11 cellular contexts compared by ENCODE assay signal in the genomic region with DNA sequence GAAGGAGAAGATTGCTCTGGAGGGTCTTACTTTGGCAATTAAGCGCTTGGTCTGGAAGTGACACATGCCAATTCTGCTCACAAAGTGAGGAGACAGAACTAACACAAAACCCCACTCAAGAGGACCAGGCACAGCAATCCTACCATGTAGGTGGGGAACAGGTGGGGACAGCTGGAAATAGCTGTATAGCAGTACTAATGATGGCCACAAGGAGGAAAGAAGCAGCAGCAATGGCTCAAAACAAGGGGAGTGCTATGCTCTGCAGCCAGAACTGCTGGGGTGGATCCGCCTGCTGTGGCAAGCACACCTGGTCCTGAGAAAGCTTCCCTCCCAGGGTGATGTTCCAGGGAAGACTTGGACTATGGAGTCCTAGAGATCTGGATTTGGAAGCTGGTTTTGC. TPM values are rescaled to one million over a fixed set of nuclear protein-coding genes. Genes with fewer than 3 reads are reported as not detected.
DNase-seq lines count a peak whose midpoint lies in the region; ATAC-seq and TF ChIP-seq lines count a peak whose summit lies in the region.
"Had no signal": no experiment of that assay in that cellular context is flagged by ENCODE, and none has a peak within 500 bp of the region (broad histone marks: within the 10 kb centered on the region; RNA-seq: fewer than 3 reads in every experiment).

No MANE protein-coding gene starts in this region.

- no peak overlapping the region for H3K4me3 Mint-ChIP-seq in Caco-2 (ENCODE audit: unreplicated experiment)
- H3K4me3 Mint-ChIP-seq in T-helper 17 cell: no peak overlapping the region
- H3K4me3 Mint-ChIP-seq in activated T-helper 1 cell treated with anti-CD3 and anti-CD28 coated beads, Interleukin-12 subunit alpha, Interleukin-12 subunit beta, Interleukin-2, Interleukin-4 antibody, amounts not matched to agents 30 ng/mL and 10 ng/mL and 1 ng/mL, durations not matched to agents 14 hours and 24 hours and 36 hours: no peak overlapping the region
- H3K4me3 Mint-ChIP-seq: activated naive CD4-positive, alpha-beta T cell treated with anti-CD3 and anti-CD28 coated beads, Interleukin-2, amount 50 U/mL, for 24 hours had no signal

- TF ChIP-seq CTCF in Caco-2 (IDR thresholded peaks at IDR 0.05; ENCODE audit: insufficient read depth in 1 of 2, low read depth in 1 of 2, low read length in 1 of 2, severe bottlenecking in 1 of 2, unreplicated experiment in 1 of 2): peak; percentile 56 to 57
- peak; percentile 14 for TF ChIP-seq CTCF in liver (IDR thresholded peaks at IDR 0.05; ENCODE audit: low read depth, low read length, missing input control)

- no TSS peak for BruUV-seq in Caco-2 (replicated peaks; lab: Mats Ljungman, UMichigan)

- H3K9ac ChIP-seq in liver (ENCODE audit: low read depth in 1 of 2, low read length in 2 of 2): no peak overlapping the region

- WGBS in liver: 37% methylated on average over 2 of the region's 2 CpGs

- no peaks in the 10 kb centered on the region for H3K9me3 ChIP-seq in Caco-2
- H3K9me3 ChIP-seq in T-helper 17 cell (ENCODE audit: control insufficient read depth, low read length, poor library complexity, severe bottlenecking): no peaks in the 10 kb centered on the region
- H3K9me3 ChIP-seq in liver (ENCODE audit: control insufficient read depth in 4 of 4, low read length in 3 of 4): no peaks in the 10 kb centered on the region
- no peaks in the 10 kb centered on the region for H3K9me3 ChIP-seq in MG63
- H3K9me3 ChIP-seq: gastrocnemius medialis had no signal

- no peak overlapping the region for H3K4me3 ChIP-seq in Caco-2 (ENCODE audit: low read depth, low read length)
- H3K4me3 ChIP-seq in H7 (ENCODE audit: insufficient read depth, low read depth, low read length): no peak overlapping the region
- H3K4me3 ChIP-seq in liver (ENCODE audit: low read depth in 1 of 3, low read length in 3 of 3): no peak overlapping the region
- H3K4me3 ChIP-seq in MG63: no peak overlapping the region
- H3K4me3 ChIP-seq: gastrocnemius medialis had no signal

- no peaks in the 10 kb centered on the region for H3K4me1 Mint-ChIP-seq in Caco-2 (ENCODE audit: low read depth, unreplicated experiment)
- H3K4me1 Mint-ChIP-seq in T-helper 17 cell: no peaks in the 10 kb centered on the region
- no peaks in the 10 kb centered on the region for H3K4me1 Mint-ChIP-seq in activated T-helper 1 cell treated with anti-CD3 and anti-CD28 coated beads, Interleukin-12 subunit alpha, Interleukin-12 subunit beta, Interleukin-2, Interleukin-4 antibody, amounts not matched to agents 30 ng/mL and 10 ng/mL and 1 ng/mL, durations not matched to agents 14 hours and 24 hours and 36 hours (ENCODE audit: low read depth)
- H3K4me1 Mint-ChIP-seq: activated naive CD4-positive, alpha-beta T cell treated with anti-CD3 and anti-CD28 coated beads, Interleukin-2, amount 50 U/mL, for 24 hours had no signal

- no peak overlapping the region for H3K27ac Mint-ChIP-seq in Caco-2 (ENCODE audit: unreplicated experiment)
- no peak overlapping the region for H3K27ac Mint-ChIP-seq in T-helper 17 cell
- no peak overlapping the region for H3K27ac Mint-ChIP-seq in activated T-helper 1 cell treated with anti-CD3 and anti-CD28 coated beads, Interleukin-12 subunit alpha, Interleukin-12 subunit beta, Interleukin-2, Interleukin-4 antibody, amounts not matched to agents 30 ng/mL and 10 ng/mL and 1 ng/mL, durations not matched to agents 14 hours and 24 hours and 36 hours
- H3K27ac Mint-ChIP-seq: activated naive CD4-positive, alpha-beta T cell treated with anti-CD3 and anti-CD28 coated beads, Interleukin-2, amount 50 U/mL, for 24 hours had no signal

- H3K9me3 Mint-ChIP-seq in Caco-2 (ENCODE audit: unreplicated experiment): no peaks in the 10 kb centered on the region
- H3K9me3 Mint-ChIP-seq in activated T-helper 1 cell treated with anti-CD3 and anti-CD28 coated beads, Interleukin-12 subunit alpha, Interleukin-12 subunit beta, Interleukin-2, Interleukin-4 antibody, amounts not matched to agents 30 ng/mL and 10 ng/mL and 1 ng/mL, durations not matched to agents 14 hours and 24 hours and 36 hours: no peaks in the 10 kb centered on the region
- H3K9me3 Mint-ChIP-seq: activated naive CD4-positive, alpha-beta T cell treated with anti-CD3 and anti-CD28 coated beads, Interleukin-2, amount 50 U/mL, for 24 hours had no signal

- DNase-seq in Caco-2: peak in 1 of 2 experiments; percentile 24
- peak; percentile 76 for DNase-seq in H7
- no peak for DNase-seq in T-helper 17 cell
- DNase-seq in activated T-helper 1 cell treated with anti-CD3 and anti-CD28 coated beads, Interleukin-12 subunit alpha, Interleukin-12 subunit beta, Interleukin-2, Interleukin-4 antibody, amounts not matched to agents 30 ng/mL and 10 ng/mL and 1 ng/mL, durations not matched to agents 14 hours and 24 hours and 36 hours (ENCODE audit: low spot score): no peak
- DNase-seq in MG63: no peak
- DNase-seq: gastrocnemius medialis had no signal

- intact Hi-C loops in Caco-2 (cut with micrococcal nuclease; ENCODE audit: unreplicated experiment): no loop called here
- intact Hi-C loops in activated T-helper 1 cell treated with anti-CD3 and anti-CD28 coated beads, Interleukin-12 subunit alpha, Interleukin-12 subunit beta, Interleukin-2, Interleukin-4 antibody, amounts not matched to agents 30 ng/mL and 10 ng/mL and 1 ng/mL, durations not matched to agents 14 hours and 24 hours and 36 hours (cut with micrococcal nuclease): no loop called here

- H3K36me3 ChIP-seq in Caco-2 (ENCODE audit: control insufficient read depth, insufficient read depth, low read length) (no peaks in the 10 kb centered on the region), H7 (replicated peaks; ENCODE audit: control insufficient read depth, insufficient read depth, low read length) (no peaks in the 10 kb centered on the region), liver (ENCODE audit: control insufficient read depth in 4 of 4, insufficient read depth in 3 of 4, low read depth in 1 of 4, low read length in 3 of 4) (no peaks in the 10 kb centered on the region), MG63 (no peaks in the 10 kb centered on the region)
- H3K36me3 ChIP-seq: gastrocnemius medialis had no signal

- H3K4me1 ChIP-seq in Caco-2 (no peaks in the 10 kb centered on the region), liver (ENCODE audit: control insufficient read depth in 4 of 4, insufficient read depth in 4 of 4, low read length in 3 of 4) (no peaks in the 10 kb centered on the region)
- H3K4me1 ChIP-seq: gastrocnemius medialis had no signal

- peaks cover 15% of the 10 kb centered on the region for H3K27me3 Mint-ChIP-seq in Caco-2 (ENCODE audit: insufficient read depth, unreplicated experiment)
- peaks cover 13% of the 10 kb centered on the region for H3K27me3 Mint-ChIP-seq in T-helper 17 cell
- peaks cover 6% of the 10 kb centered on the region for H3K27me3 Mint-ChIP-seq in activated T-helper 1 cell treated with anti-CD3 and anti-CD28 coated beads, Interleukin-12 subunit alpha, Interleukin-12 subunit beta, Interleukin-2, Interleukin-4 antibody, amounts not matched to agents 30 ng/mL and 10 ng/mL and 1 ng/mL, durations not matched to agents 14 hours and 24 hours and 36 hours (ENCODE audit: insufficient read depth)

- H3K27ac ChIP-seq in liver (ENCODE audit: low read depth in 1 of 2, low read length in 2 of 2): no peak overlapping the region
- H3K27ac ChIP-seq: gastrocnemius medialis had no signal

- CTCF ChIA-PET in Caco-2 (lab: Charles Lee): interaction anchor here (0.7 kb wide), 1 partner anchor 352 kb away, joined by 3 read pairs; no protein-coding TSS in a partner anchor

- peak in 1 of 2 donors; percentile 36 for TF ChIP-seq RAD21 in liver (IDR thresholded peaks at IDR 0.05)

- ATAC-seq in T-helper 17 cell (peak; percentile 50), HG03378 (IDR thresholded peaks at IDR 0.05; ENCODE audit: unreplicated experiment) (no peak), GM19351 (IDR thresholded peaks at IDR 0.05; ENCODE audit: unreplicated experiment) (no peak)
- ATAC-seq: gastrocnemius medialis had no signal

- POLR2A ChIA-PET in Caco-2 (lab: Charles Lee): no interaction called here

- H3K27me3 ChIP-seq in Caco-2 (replicated peaks; ENCODE audit: control insufficient read depth, insufficient read depth, low read length) (no peaks in the 10 kb centered on the region), H7 (ENCODE audit: control insufficient read depth, insufficient read depth, low read length) (peaks cover 4% of the 10 kb centered on the region), liver (ENCODE audit: control insufficient read depth in 4 of 4, insufficient read depth in 4 of 4, low read length in 3 of 4) (peaks cover 0 to 6% (median 2%) of the 10 kb centered on the region in 4 donors), MG63 (peaks cover 15% of the 10 kb centered on the region)
- H3K27me3 ChIP-seq: gastrocnemius medialis had no signal

- no peaks in the 10 kb centered on the region for H3K36me3 Mint-ChIP-seq in Caco-2 (ENCODE audit: insufficient read depth, unreplicated experiment)
- H3K36me3 Mint-ChIP-seq in T-helper 17 cell (ENCODE audit: low read depth): no peaks in the 10 kb centered on the region
- no peaks in the 10 kb centered on the region for H3K36me3 Mint-ChIP-seq in activated T-helper 1 cell treated with anti-CD3 and anti-CD28 coated beads, Interleukin-12 subunit alpha, Interleukin-12 subunit beta, Interleukin-2, Interleukin-4 antibody, amounts not matched to agents 30 ng/mL and 10 ng/mL and 1 ng/mL, durations not matched to agents 14 hours and 24 hours and 36 hours (ENCODE audit: low read depth)
- H3K36me3 Mint-ChIP-seq: activated naive CD4-positive, alpha-beta T cell treated with anti-CD3 and anti-CD28 coated beads, Interleukin-2, amount 50 U/mL, for 24 hours had no signal

TF ChIP-seq in liver, 16 proteins besides CTCF, POLR2A, EP300 and RAD21 (continues in another document):
- TF ChIP-seq YY1 (IDR thresholded peaks at IDR 0.05) (no peak), HNF4G (IDR thresholded peaks at IDR 0.05) (no peak)

RNA-seq across cellular contexts. Expression of a gene that starts 17.0 kb away (rescaled TPM):
- total RNA-seq in Caco-2 (2022) (0.07 TPM in 1 of 2 replicates, not detected in the other), T-helper 17 cell (not detected), liver (1 to 10 TPM in 1 of 2 donors, under 1 TPM in 1; 0.25 to 1.2 TPM)
- 1.7 and 2.2 TPM in 2 replicates for total RNA-seq in H7 (2014; rRNA removed; shearing (Covaris generic))
- under 1 TPM in 1 of 2 donors, not detected in 1; 0.46 TPM for polyA plus RNA-seq in liver
- not detected in 2 replicates for total RNA-seq in activated T-helper 1 cell treated with anti-CD3 and anti-CD28 coated beads, Interleukin-12 subunit alpha, Interleukin-12 subunit beta, Interleukin-2, Interleukin-4 antibody, amounts not matched to agents 30 ng/mL and 10 ng/mL and 1 ng/mL, durations not matched to agents 14 hours and 24 hours and 36 hours
- not detected in 2 replicates for total RNA-seq in MG63 (2014; rRNA removed; shearing (Covaris generic); ENCODE audit: low replicate concordance)
- total RNA-seq: gastrocnemius medialis; T-helper 2 cell treated with Interferon-gamma antibody and Interleukin-4, amounts not matched to agents 100 ng/mL and 5 ng/mL, for 36 hours had no signal
